Comparison of ENCODE assay signal across 1 cellular context in genomic region chr13:95276119-95276505, GRCh38.
TF ChIP-seq lines count a peak whose summit lies in the region.

No MANE protein-coding gene starts in this region.

TF ChIP-seq in GM12878, 131 proteins besides CTCF, POLR2A, EP300 and RAD21:
- TF ChIP-seq RELB (IDR thresholded peaks at IDR 0.05; ENCODE audit: low read depth): no peak
- no peak for TF ChIP-seq RELA (IDR thresholded peaks at IDR 0.05; ENCODE audit: borderline replicate concordance, partially characterized antibody)
- no peak for TF ChIP-seq ZNF384 (IDR thresholded peaks at IDR 0.05; ENCODE audit: borderline replicate concordance, low read depth, low read length)
- no peak for TF ChIP-seq SKIL (IDR thresholded peaks at IDR 0.05; ENCODE audit: low read depth, poor library complexity, severe bottlenecking)
- TF ChIP-seq SMARCA5 (IDR thresholded peaks at IDR 0.05): no peak
- no peak for TF ChIP-seq ZNF687 (IDR thresholded peaks at IDR 0.05)
- no peak for TF ChIP-seq ATF2 (IDR thresholded peaks at IDR 0.05; ENCODE audit: low read length)
